Comparison of ENCODE assay signal across 8 cellular contexts in the genomic region with DNA sequence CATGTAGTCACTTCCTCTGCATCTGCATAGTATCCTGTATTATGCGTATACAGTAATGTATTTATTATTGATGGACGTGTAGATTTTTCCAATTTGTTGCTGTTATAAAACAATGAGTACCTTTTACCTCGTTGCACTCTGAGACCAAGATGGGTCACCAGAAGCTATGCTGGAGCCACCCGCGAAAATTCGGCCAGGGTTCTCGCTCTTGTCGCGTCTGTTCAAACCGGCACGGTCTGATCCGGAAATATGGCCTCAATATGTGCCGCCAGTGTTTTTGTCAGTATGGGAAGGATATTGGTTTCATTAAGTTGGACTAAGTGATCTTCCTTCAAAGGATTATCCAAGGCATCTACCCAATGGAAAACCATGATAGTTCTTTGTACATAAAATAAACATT. TPM values are rescaled to one million over a fixed set of nuclear protein-coding genes. Genes with fewer than 3 reads are reported as not detected.
A peak's percentile ranks its signal among the peaks of the same experiment; 100 is the strongest.
DNase-seq lines count a peak whose midpoint lies in the region; ATAC-seq and TF ChIP-seq lines count a peak whose summit lies in the region.

No MANE protein-coding gene starts in this region.

- H3K9me3 Mint-ChIP-seq in GM23338: no peaks in the 10 kb centered on the region

- H3K4me1 ChIP-seq in GM23338 (ENCODE audit: insufficient read depth) (peaks cover 14% of the 10 kb centered on the region; the same call in 1 of the 2 replicates), RWPE2 (ENCODE audit: insufficient read depth, poor library complexity, severe bottlenecking) (peaks cover 30% of the 10 kb centered on the region), esophagus squamous epithelium (peaks cover 13 to 67% (median 29%) of the 10 kb centered on the region in 3 donors), sigmoid colon (peaks cover 0 to 56% (median 44%) of the 10 kb centered on the region in 4 donors)

- no peaks in the 10 kb centered on the region for H3K9me2 ChIP-seq in GM23338 (ENCODE audit: insufficient read depth)

- H4K20me1 ChIP-seq in GM23338 (replicated peaks; ENCODE audit: insufficient read depth): peaks cover 24% of the 10 kb centered on the region

- H3K4me3 ChIP-seq in GM23338: peak overlapping the region; percentile 75
- H3K4me3 ChIP-seq in RWPE2 (ENCODE audit: severe bottlenecking): peak overlapping the region; percentile 62
- peak overlapping the region; percentile 58 to 97 (median 86) for H3K4me3 ChIP-seq in esophagus squamous epithelium
- peak overlapping the region; percentile 58 to 87 (median 84) for H3K4me3 ChIP-seq in sigmoid colon

- peaks cover 13% of the 10 kb centered on the region for H3K36me3 Mint-ChIP-seq in GM23338 (ENCODE audit: low read depth)

- H3K4me2 ChIP-seq in GM23338: peak overlapping the region; percentile 92

- TF ChIP-seq CTCF in GM23338 (conservative IDR thresholded peaks at IDR 0.05; ENCODE audit: low read depth in 2 of 2) (no peak), RWPE2 (IDR thresholded peaks at IDR 0.05; ENCODE audit: poor library complexity, severe bottlenecking) (no peak), esophagus squamous epithelium (IDR thresholded peaks at IDR 0.05) (no peak), sigmoid colon (IDR thresholded peaks at IDR 0.05) (no peak)

- DNase-seq in GM23338 (ENCODE audit: low spot score) (no peak), RWPE2 (ENCODE audit: low spot score) (no peak), esophagus squamous epithelium (lab: John Stamatoyannopoulos, UW) (no peak), sigmoid colon (no peak), NCI-H82 treated with DMSO at 0.1 percent for 48 hours (lab: John Stamatoyannopoulos, UW; ENCODE audit: unreplicated experiment) (no peak), ureter (ENCODE audit: low spot score) (no peak)
- no peak for DNase-seq in activated CD4-positive, CD25-positive, alpha-beta regulatory T cell (lab: John Stamatoyannopoulos, UW)

- no peak for ATAC-seq in GM23338
- no peak for ATAC-seq in RWPE2 (ENCODE audit: low read depth)
- ATAC-seq in HG02884 (IDR thresholded peaks at IDR 0.05; ENCODE audit: unreplicated experiment): no peak

- H3K4me3 Mint-ChIP-seq in GM23338: peak overlapping the region; percentile 99

- no peak overlapping the region for H2AFZ ChIP-seq in GM23338

- H3K27me3 ChIP-seq in GM23338 (ENCODE audit: insufficient read depth) (no peaks in the 10 kb centered on the region), RWPE2 (ENCODE audit: insufficient read depth, poor library complexity, severe bottlenecking) (no peaks in the 10 kb centered on the region), esophagus squamous epithelium (no peaks in the 10 kb centered on the region), sigmoid colon (no peaks in the 10 kb centered on the region)

- WGBS in esophagus squamous epithelium, 2 donors: 18 to 35% methylated on average over 13 of the region's 13 CpGs
- 16 to 17% methylated on average over 13 of the region's 13 CpGs for WGBS in sigmoid colon, 2 donors

- H3K79me2 ChIP-seq in GM23338 (replicated peaks; ENCODE audit: insufficient read depth): peaks cover 70% of the 10 kb centered on the region

- peaks cover 10% of the 10 kb centered on the region for H3K27me3 Mint-ChIP-seq in GM23338 (ENCODE audit: insufficient read depth, low read depth, poor library complexity)

- H3K9me3 ChIP-seq in RWPE2 (ENCODE audit: severe bottlenecking): peaks cover 2% of the 10 kb centered on the region
- H3K9me3 ChIP-seq in esophagus squamous epithelium: no peaks in the 10 kb centered on the region
- no peaks in the 10 kb centered on the region for H3K9me3 ChIP-seq in sigmoid colon

- H3K27ac ChIP-seq in GM23338 (ENCODE audit: low read depth): no peak overlapping the region
- peak overlapping the region; percentile 57 for H3K27ac ChIP-seq in RWPE2 (ENCODE audit: poor library complexity, severe bottlenecking)
- peak overlapping the region in 3 of 4 donors; percentile 86 to 93 (median 91) for H3K27ac ChIP-seq in esophagus squamous epithelium
- peak overlapping the region in 3 of 4 donors; percentile 92 to 96 (median 94) for H3K27ac ChIP-seq in sigmoid colon

- intact Hi-C loops in esophagus squamous epithelium (cut with DNase I): no loop called here
- intact Hi-C loops in sigmoid colon (cut with DNase I): loop anchor here (10.0 kb wide), 1 partner anchor 274 kb away; a partner anchor contains a TSS

- no peaks in the 10 kb centered on the region for H3F3A ChIP-seq in GM23338 (replicated peaks; ENCODE audit: low read depth)

- 0 out of 2 replicates have a peak overlapping the region, but pooled peaks have one; percentile 26 for H3K27ac Mint-ChIP-seq in GM23338

- TF ChIP-seq POLR2A in esophagus squamous epithelium (IDR thresholded peaks at IDR 0.05): no peak
- TF ChIP-seq POLR2A in sigmoid colon (IDR thresholded peaks at IDR 0.05): no peak

- no peak for TF ChIP-seq EP300 in sigmoid colon (IDR thresholded peaks at IDR 0.05)

- H3K36me3 ChIP-seq in GM23338 (ENCODE audit: insufficient read depth): no peaks in the 10 kb centered on the region
- H3K36me3 ChIP-seq in RWPE2 (ENCODE audit: low read depth): peaks cover 36% of the 10 kb centered on the region
- H3K36me3 ChIP-seq in esophagus squamous epithelium: peaks cover 0 to 12% (median 0%) of the 10 kb centered on the region in 3 donors
- H3K36me3 ChIP-seq in sigmoid colon: peaks cover 0 to 17% (median 4%) of the 10 kb centered on the region in 4 donors

- H3K4me1 Mint-ChIP-seq in GM23338: peaks cover 16% of the 10 kb centered on the region

TF ChIP-seq in GM23338, 12 proteins besides CTCF, POLR2A, EP300 and RAD21:
- TF ChIP-seq ZNF331 (CRISPR knock-in tag; IDR thresholded peaks at IDR 0.05; ENCODE audit: low read depth) (no peak), EZH2 (IDR thresholded peaks at IDR 0.05; ENCODE audit: low read depth, unreplicated experiment) (no peak), POLR2AphosphoS5 (IDR thresholded peaks at IDR 0.05; ENCODE audit: low read depth) (no peak)

RNA-seq across cellular contexts. Expression of a gene that starts 1.0 kb away (rescaled TPM):
- total RNA-seq in GM23338 (2014; rRNA removed; shearing (Covaris generic)): 99.8 and 131 TPM in 2 replicates
- polyA plus RNA-seq in GM23338 (2016; fragmentation: Nextera tagmentation; extraction: Ambion mirVana): 98.0 and 107 TPM in 2 replicates
- total RNA-seq in esophagus squamous epithelium: 100 to 1,000 TPM in 3 of 4 donors, 10 to 100 TPM in 1; 65.9 to 128 (median 105) TPM
- 100 to 1,000 TPM in 2 of 4 donors, 10 to 100 TPM in 2; 46.0 to 119 (median 99.4) TPM for total RNA-seq in sigmoid colon
- polyA plus RNA-seq in sigmoid colon: 10 to 100 TPM; 69.1 to 98.8 (median 92.5) TPM
- 96.1 TPM for total RNA-seq in ureter

RNA-seq across cellular contexts. Expression of a gene that starts 3.9 kb away (rescaled TPM):
- total RNA-seq in GM23338 (2014; rRNA removed; shearing (Covaris generic)): 37.8 and 40.1 TPM in 2 replicates
- 141 and 168 TPM in 2 replicates for polyA plus RNA-seq in GM23338 (2016; fragmentation: Nextera tagmentation; extraction: Ambion mirVana)
- 10 to 100 TPM; 10.9 to 26.1 (median 17.7) TPM for total RNA-seq in esophagus squamous epithelium
- 10 to 100 TPM; 10.7 to 21.9 (median 18.7) TPM for total RNA-seq in sigmoid colon
- polyA plus RNA-seq in sigmoid colon: 10 to 100 TPM; 13.2 to 20.8 (median 13.8) TPM
- total RNA-seq in ureter: 27.3 TPM

RNA-seq across cellular contexts. Expression of a gene that starts 51.2 kb away (rescaled TPM):
- total RNA-seq in GM23338 (2014; rRNA removed; shearing (Covaris generic)): 90.0 and 105 TPM in 2 replicates
- polyA plus RNA-seq in GM23338 (2016; fragmentation: Nextera tagmentation; extraction: Ambion mirVana) (50.5 and 55.0 TPM in 2 replicates), sigmoid colon (10 to 100 TPM; 59.4 to 67.3 (median 59.4) TPM)
- total RNA-seq in esophagus squamous epithelium (10 to 100 TPM; 34.7 to 65.0 (median 46.3) TPM), sigmoid colon (10 to 100 TPM; 53.5 to 72.3 (median 60.5) TPM), ureter (54.9 TPM)
